ENCODE assay signal across 22 cellular contexts in the genomic region with DNA sequence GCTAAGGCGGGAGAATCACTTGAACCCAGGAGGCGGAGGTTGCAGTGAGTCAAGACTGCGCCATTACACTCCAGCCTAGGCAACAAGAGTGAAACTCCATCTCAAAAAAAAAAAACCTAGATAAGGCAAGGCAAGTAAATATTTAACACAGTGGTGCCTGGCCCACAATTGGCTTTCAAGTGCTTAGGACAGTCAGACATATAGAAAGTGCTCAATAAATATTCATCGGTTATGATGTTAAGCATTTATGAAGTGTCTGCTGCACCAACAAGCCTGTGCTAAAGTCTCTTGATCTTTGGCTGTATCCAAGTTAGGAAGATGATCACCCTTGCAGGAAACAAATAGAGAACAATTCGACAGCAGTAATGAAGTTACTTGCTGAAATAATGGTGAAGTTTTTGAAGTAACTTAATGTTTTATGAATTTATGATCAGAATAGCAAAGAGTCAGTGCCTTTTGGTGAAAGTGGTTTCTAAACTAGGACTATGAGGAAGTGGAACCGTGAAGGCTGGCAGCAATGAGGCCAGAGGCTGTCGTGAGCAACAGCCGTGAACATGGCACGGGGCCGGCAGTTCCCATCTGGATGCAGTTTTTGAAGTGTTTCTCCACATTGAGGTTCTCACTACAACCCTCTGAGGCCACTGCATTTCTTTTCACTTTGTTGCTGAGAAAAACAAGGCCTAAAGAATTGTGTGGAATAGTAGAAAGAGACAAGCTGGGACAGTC. TPM values are rescaled to one million over a fixed set of nuclear protein-coding genes. Genes with fewer than 3 reads are reported as not detected.
DNase-seq lines count a peak whose midpoint lies in the region; ATAC-seq and TF ChIP-seq lines count a peak whose summit lies in the region.
"Had no signal": no experiment of that assay in that cellular context is flagged by ENCODE, and none has a peak within 500 bp of the region (broad histone marks: within the 10 kb centered on the region; RNA-seq: fewer than 3 reads in every experiment).

No MANE protein-coding gene starts in this region.

- H3K79me2 ChIP-seq in Karpas-422 (ENCODE audit: low read length): no peaks in the 10 kb centered on the region

- peaks cover 2% of the 10 kb centered on the region for H3K27me3 Mint-ChIP-seq in endodermal cell (ENCODE audit: insufficient read depth)
- H3K27me3 Mint-ChIP-seq: activated naive CD8-positive, alpha-beta T cell treated with anti-CD3 and anti-CD28 coated beads, Interleukin-2, amount 10 ng/mL, durations not matched to agents 7 days and 5 days; IgD-negative memory B cell had no signal

- no peaks in the 10 kb centered on the region for H3K36me3 ChIP-seq in Karpas-422 (ENCODE audit: insufficient read depth, low read length)
- peaks cover 10% of the 10 kb centered on the region for H3K36me3 ChIP-seq in endodermal cell (ENCODE audit: control insufficient read depth, insufficient read depth, low read length)

- H3K9me3 Mint-ChIP-seq in endodermal cell: peaks cover 14% of the 10 kb centered on the region

- ATAC-seq in GM18868 (IDR thresholded peaks at IDR 0.05; ENCODE audit: unreplicated experiment) (peak; percentile 97), HG02642 (IDR thresholded peaks at IDR 0.05; ENCODE audit: poor library complexity, unreplicated experiment) (peak; percentile 58), GM19035 (IDR thresholded peaks at IDR 0.05; ENCODE audit: unreplicated experiment) (no peak)
- ATAC-seq: activated T-cell treated with anti-CD3 and anti-CD28 coated beads, Interleukin-2, amount 50 U/mL, for 4 hours; heart left ventricle; SK-N-SH treated with all-trans-retinoic acid at 6 μM for 48 hours had no signal

- no peak overlapping the region for H3K27ac Mint-ChIP-seq in endodermal cell
- H3K27ac Mint-ChIP-seq: activated naive CD8-positive, alpha-beta T cell treated with anti-CD3 and anti-CD28 coated beads, Interleukin-2, amount 10 ng/mL, durations not matched to agents 7 days and 5 days; IgD-negative memory B cell had no signal

- H3K27ac ChIP-seq in Karpas-422 (ENCODE audit: low read length): no peak overlapping the region
- H3K27ac ChIP-seq in endodermal cell (ENCODE audit: low read depth, low read length): no peak overlapping the region
- H3K27ac ChIP-seq: breast epithelium, heart left ventricle, PC-9 had no signal

- H3K9ac ChIP-seq in Karpas-422 (ENCODE audit: low read length) (no peak overlapping the region), endodermal cell (ENCODE audit: extremely low read depth, low read length, poor library complexity, severe bottlenecking) (no peak overlapping the region)

- no peak overlapping the region for H2AFZ ChIP-seq in Karpas-422 (ENCODE audit: low read length)
- H2AFZ ChIP-seq: PC-9 had no signal

- H3K4me1 ChIP-seq in Karpas-422 (ENCODE audit: low read length) (peaks cover 8% of the 10 kb centered on the region), endodermal cell (ENCODE audit: control insufficient read depth, insufficient read depth, low read length) (no peaks in the 10 kb centered on the region)
- H3K4me1 ChIP-seq: breast epithelium, heart left ventricle had no signal

- DNase-seq in Karpas-422 (peak; percentile 60), fibroblast of gingiva (ENCODE audit: low read depth) (peak; percentile 46), endodermal cell (no peak), NCI-H1105 (lab: John Stamatoyannopoulos, UW) (no peak), HPDE6-E6E7 (ENCODE audit: extremely low spot score) (no peak)
- DNase-seq: activated naive CD8-positive, alpha-beta T cell treated with anti-CD3 and anti-CD28 coated beads, Interleukin-2, amount 10 ng/mL, durations not matched to agents 7 days and 5 days; activated T-cell treated with anti-CD3 and anti-CD28 coated beads, Interleukin-2, amount 50 U/mL, for 4 hours; dermis blood vessel endothelial cell; DMS 273 treated with DMSO at 0.1 percent for 48 hours; heart left ventricle; islet precursor cell; mesendoderm; NCI-H1436 treated with DMSO at 0.1 percent for 48 hours; NCI-H446 treated with DMSO at 0.1 percent for 48 hours; PC-9 had no signal

- H3K27me3 ChIP-seq in Karpas-422 (ENCODE audit: low read length) (no peaks in the 10 kb centered on the region), endodermal cell (ENCODE audit: control insufficient read depth, insufficient read depth, low read length, poor library complexity, severe bottlenecking) (no peaks in the 10 kb centered on the region)
- H3K27me3 ChIP-seq: breast epithelium, heart left ventricle had no signal

- H3K4me1 Mint-ChIP-seq in endodermal cell: no peaks in the 10 kb centered on the region
- H3K4me1 Mint-ChIP-seq: activated naive CD8-positive, alpha-beta T cell treated with anti-CD3 and anti-CD28 coated beads, Interleukin-2, amount 10 ng/mL, durations not matched to agents 7 days and 5 days; neural crest cell had no signal

- H3K4me3 Mint-ChIP-seq in endodermal cell: no peak overlapping the region
- H3K4me3 Mint-ChIP-seq: activated naive CD8-positive, alpha-beta T cell treated with anti-CD3 and anti-CD28 coated beads, Interleukin-2, amount 10 ng/mL, durations not matched to agents 7 days and 5 days; activated T-cell treated with anti-CD3 and anti-CD28 coated beads, Interleukin-2, amount 50 U/mL, for 4 hours; neural crest cell had no signal

- H3K4me2 ChIP-seq in Karpas-422 (ENCODE audit: low read depth, low read length, poor library complexity, severe bottlenecking): no peak overlapping the region
- H3K4me2 ChIP-seq: PC-9 had no signal

- H3K9me3 ChIP-seq in Karpas-422 (ENCODE audit: low read length) (peaks cover 5% of the 10 kb centered on the region), endodermal cell (ENCODE audit: control insufficient read depth, low read length) (peaks cover 19% of the 10 kb centered on the region)

- 83 to 91% methylated on average over 7 to 10 of the region's 10 CpGs for WGBS in endodermal cell (ENCODE audit: insufficient coverage in 1 of 2, insufficient read length in 1 of 2), 2 experiments

- no peaks in the 10 kb centered on the region for H4K20me1 ChIP-seq in Karpas-422 (ENCODE audit: insufficient read depth, low read depth, low read length)

- no peak for TF ChIP-seq CTCF in endodermal cell (conservative IDR thresholded peaks at IDR 0.05)

- H3K4me3 ChIP-seq in Karpas-422 (ENCODE audit: low read length) (no peak overlapping the region), endodermal cell (ENCODE audit: low read length) (no peak overlapping the region)
- H3K4me3 ChIP-seq: breast epithelium, heart left ventricle, PC-9 had no signal

- H3K36me3 Mint-ChIP-seq in endodermal cell (ENCODE audit: low read depth): peaks cover 18% of the 10 kb centered on the region

- H3K9me2 ChIP-seq in Karpas-422 (replicated peaks; ENCODE audit: insufficient read depth, low read length): no peaks in the 10 kb centered on the region

RNA-seq across cellular contexts. Expression of a gene that starts 48.1 kb away (rescaled TPM):
- not detected in 2 replicates for total RNA-seq in Karpas-422 (2014; rRNA removed; shearing (Covaris generic); ENCODE audit: low replicate concordance)
- 100 to 1,000 TPM in 1 of 2 donors, 10 to 100 TPM in 1; 51.3 to 103 TPM for total RNA-seq in endodermal cell
- 6.0 TPM for polyA plus RNA-seq in endodermal cell (2013, experiment 1 of 2)
- polyA plus RNA-seq in endodermal cell (2013, experiment 2 of 2): 6.7 TPM

Comparison
In these comparisons a context has a peak if more than half of its experiments do, and no peak if none do; other contexts are left out.
1. DNase-seq: peak in Karpas-422 (single experiment) and fibroblast of gingiva (single experiment); none in endodermal cell (single experiment), NCI-H1105 (single experiment) and HPDE6-E6E7 (single experiment).
2. RNA of a gene that starts 48.1 kb away (total RNA-seq): 51.3 to 103 TPM in endodermal cell; not detected in Karpas-422; every median in the first group is over 10 times any median in the second.